21 cellular contexts compared by ENCODE assay signal in the genomic region with DNA sequence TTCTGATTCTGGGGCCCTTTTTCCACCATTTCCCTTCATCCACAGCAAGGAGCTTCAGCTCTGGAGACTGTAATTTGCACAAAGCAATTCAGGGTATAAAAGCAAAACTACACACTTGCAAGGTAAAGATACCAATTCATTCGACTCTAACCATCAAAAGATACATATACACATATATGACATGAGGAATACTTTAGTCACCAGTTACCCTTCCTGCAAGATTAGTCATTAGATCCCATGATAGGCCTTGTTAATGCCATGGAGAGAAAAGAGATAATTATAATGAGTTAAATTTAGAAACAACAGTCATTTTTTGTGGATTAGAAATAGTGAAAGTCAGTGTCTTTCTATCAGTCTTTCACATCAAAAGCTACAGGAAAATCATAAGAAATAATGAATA.
DNase-seq lines count a peak whose midpoint lies in the region; ATAC-seq, FAIRE-seq and TF ChIP-seq lines count a peak whose summit lies in the region.
"Had no signal": no experiment of that assay in that cellular context is flagged by ENCODE, and none has a peak within 500 bp of the region (broad histone marks: within the 10 kb centered on the region; RNA-seq: fewer than 3 reads in every experiment).

No MANE protein-coding gene starts in this region.

- no peak for TF ChIP-seq POLR2A in endothelial cell of umbilical vein (IDR thresholded peaks at IDR 0.05; ENCODE audit: low read depth, low read length)

- H2AFZ ChIP-seq in endothelial cell of umbilical vein (ENCODE audit: low read depth, low read length) = no peak overlapping the region

- no TSS peak for BruUV-seq in endothelial cell of umbilical vein (replicated peaks; lab: Mats Ljungman, UMichigan)

- CTCF ChIA-PET in endothelial cell of umbilical vein (lab: Charles Lee) = interaction anchor here (0.7 to 1.3 kb wide), 2 partner anchors 11 to 287 kb away, joined by 3 to 4 read pairs; no protein-coding TSS in a partner anchor

- H3K36me3 ChIP-seq in endothelial cell of umbilical vein (ENCODE audit: control insufficient read depth in 2 of 2, extremely low read depth in 1 of 2, insufficient read depth in 2 of 2, low read length in 2 of 2) = no peaks in the 10 kb centered on the region
- H3K36me3 ChIP-seq: left ventricle myocardium inferior, upper lobe of right lung had no signal

- H3K27me3 ChIP-seq in endothelial cell of umbilical vein (ENCODE audit: control insufficient read depth in 2 of 2, insufficient read depth in 2 of 2, low read length in 2 of 2) = no peaks in the 10 kb centered on the region
- H3K27me3 ChIP-seq: upper lobe of right lung had no signal

- no peaks in the 10 kb centered on the region for H3K9me1 ChIP-seq in endothelial cell of umbilical vein (replicated peaks; ENCODE audit: control insufficient read depth, extremely low read depth, insufficient read depth, low read length)

- H3K4me2 ChIP-seq in endothelial cell of umbilical vein (ENCODE audit: insufficient read depth, low read length) = no peak overlapping the region

- no peaks in the 10 kb centered on the region for H4K20me1 ChIP-seq in endothelial cell of umbilical vein (replicated peaks; ENCODE audit: control insufficient read depth, extremely low read depth, insufficient read depth, low read length)

- H3K4me1 ChIP-seq in endothelial cell of umbilical vein (ENCODE audit: control insufficient read depth, extremely low read depth, insufficient read depth, low read length) = no peaks in the 10 kb centered on the region
- H3K4me1 ChIP-seq: left ventricle myocardium inferior, upper lobe of right lung had no signal

- no peak overlapping the region for H3K9ac ChIP-seq in endothelial cell of umbilical vein (replicated peaks; ENCODE audit: extremely low read depth, insufficient read depth, low read length)

- no peak for FAIRE-seq in endothelial cell of umbilical vein (lab: Jason Lieb, UNC)
- FAIRE-seq: HepG2 had no signal

- intact Hi-C loops in endothelial cell of umbilical vein (cut with micrococcal nuclease) = no loop called here

- no peak for TF ChIP-seq CTCF in endothelial cell of umbilical vein (IDR thresholded peaks at IDR 0.05; ENCODE audit: extremely low read depth in 1 of 2, insufficient read depth in 1 of 2, low read depth in 1 of 2, low read length in 2 of 2)

- ATAC-seq in activated CD4-positive, CD25-positive, alpha-beta regulatory T cell treated with anti-CD3 and anti-CD28 coated beads, Interleukin-2, amount 50 U/mL, for 24 hours = peak; percentile 76 to 85
- ATAC-seq in GM21390 (IDR thresholded peaks at IDR 0.05; ENCODE audit: unreplicated experiment) = no peak
- no peak for ATAC-seq in GM18870 (IDR thresholded peaks at IDR 0.05; ENCODE audit: unreplicated experiment)
- ATAC-seq: HepG2; naive thymus-derived CD8-positive, alpha-beta T cell; upper lobe of right lung had no signal

- H3K79me2 ChIP-seq in endothelial cell of umbilical vein (ENCODE audit: control insufficient read depth, insufficient read depth, low read length) = no peaks in the 10 kb centered on the region

- H3K27ac ChIP-seq in endothelial cell of umbilical vein (ENCODE audit: insufficient read depth, low read depth, low read length) = no peak overlapping the region
- H3K27ac ChIP-seq: left ventricle myocardium inferior, upper lobe of right lung had no signal

- dilution Hi-C loops in endothelial cell of umbilical vein (cut with MboI; ENCODE audit: extremely low pct_ligation_motif_present, low sequenced_read_pairs) = no loop called here

- DNase-seq in activated CD4-positive, CD25-positive, alpha-beta regulatory T cell (lab: John Stamatoyannopoulos, UW) = no peak
- DNase-seq in M059J (ENCODE audit: low read depth) (peak; percentile 80), endothelial cell of umbilical vein (ENCODE audit: low read depth, low spot score) (peak; percentile 13), renal cortical epithelial cell (ENCODE audit: low read depth) (peak; percentile 26), NCI-H146 treated with DMSO at 0.1 percent for 48 hours (lab: John Stamatoyannopoulos, UW; ENCODE audit: unreplicated experiment) (no peak)
- DNase-seq: 8988T; CD8-positive, alpha-beta memory T cell; erythroblast; GDM1; left ventricle myocardium inferior; naive thymus-derived CD8-positive, alpha-beta T cell; NCI-H1048; NCI-H2171 treated with DMSO at 0.1 percent for 48 hours; NK-92 treated with Interleukin-12 subunit alpha and Interleukin-12 subunit beta, amount 100 ng/mL, for 24 hours; retina; stimulated activated CD4-positive, alpha-beta T cell treated with anti-CD3 and anti-CD28 coated beads, Interleukin-4, amount 100 ng/mL, for 4 hours; upper lobe of right lung had no signal

- POLR2A ChIA-PET in endothelial cell of umbilical vein (lab: Charles Lee) = no interaction called here

- no peak overlapping the region for H3K4me3 ChIP-seq in endothelial cell of umbilical vein (replicated peaks in 1 of 3; ENCODE audit: insufficient read depth in 1 of 3, low read depth in 1 of 3, low read length in 3 of 3)
- H3K4me3 ChIP-seq: left ventricle myocardium inferior, upper lobe of right lung had no signal

- H3K9me3 ChIP-seq in endothelial cell of umbilical vein (replicated peaks; ENCODE audit: control insufficient read depth, insufficient read depth, low read length) = no peaks in the 10 kb centered on the region
- H3K9me3 ChIP-seq: upper lobe of right lung had no signal

TF ChIP-seq in endothelial cell of umbilical vein, 7 proteins besides CTCF, POLR2A, EP300 and RAD21:
- TF ChIP-seq EZH2 (IDR thresholded peaks at IDR 0.05; ENCODE audit: borderline replicate concordance, low read depth, low read length, severe bottlenecking) (no peak), JUN (IDR thresholded peaks at IDR 0.05; ENCODE audit: borderline replicate concordance, insufficient read depth, insufficient read length, low read depth) (peak; percentile 36), GATA2 (IDR thresholded peaks at IDR 0.05; ENCODE audit: insufficient read depth, insufficient read length, low read depth, low read length) (peak; percentile 57), MYC (IDR thresholded peaks at IDR 0.05; ENCODE audit: low read depth, low read length) (no peak), FOS (IDR thresholded peaks at IDR 0.05; ENCODE audit: borderline replicate concordance, insufficient read depth, low read length) (peak; percentile 52), POLR2AphosphoS5 (IDR thresholded peaks at IDR 0.05; ENCODE audit: insufficient read depth, low read depth, low read length) (no peak)
- TF ChIP-seq, protein P1, sequence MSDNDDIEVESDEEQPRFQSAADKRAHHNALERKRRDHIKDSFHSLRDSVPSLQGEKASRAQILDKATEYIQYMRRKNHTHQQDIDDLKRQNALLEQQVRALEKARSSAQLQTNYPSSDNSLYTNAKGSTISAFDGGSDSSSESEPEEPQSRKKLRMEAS (IDR thresholded peaks at IDR 0.05; ENCODE audit: insufficient read depth, insufficient read length) = no peak

Comparison
In these comparisons a context has a peak if more than half of its experiments do, and no peak if none do; other contexts are left out.
1. ATAC-seq: peak in activated CD4-positive, CD25-positive, alpha-beta regulatory T cell treated with anti-CD3 and anti-CD28 coated beads, Interleukin-2, amount 50 U/mL, for 24 hours (2 of 2); none in GM21390 (single experiment) and GM18870 (single experiment).
2. DNase-seq: peak in M059J (single experiment), endothelial cell of umbilical vein (single experiment) and renal cortical epithelial cell (single experiment); none in activated CD4-positive, CD25-positive, alpha-beta regulatory T cell (0 of 4) and NCI-H146 treated with DMSO at 0.1 percent for 48 hours (single experiment).